ENCODE assay signal across 26 cellular contexts in the genomic region with DNA sequence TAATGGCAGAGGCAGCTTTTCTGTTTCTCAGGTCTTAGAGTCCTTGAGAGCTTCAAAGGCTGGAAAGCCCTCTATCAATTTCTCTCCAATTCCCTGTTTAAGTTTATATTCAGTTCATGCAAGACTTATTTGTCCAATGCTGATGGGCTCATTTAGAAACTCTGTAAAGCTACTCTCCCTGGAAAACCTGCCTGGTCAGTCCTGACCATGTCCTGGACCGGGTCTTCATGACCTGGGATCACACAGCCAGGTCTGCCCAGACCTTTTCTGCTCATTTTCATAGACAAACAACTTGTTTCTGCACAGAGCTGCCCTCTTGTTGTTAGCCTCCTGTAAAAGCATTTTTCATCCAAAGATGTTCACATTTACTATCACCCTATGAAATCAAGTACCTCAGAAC.
"Had no signal": no experiment of that assay in that cellular context is flagged by ENCODE, and none has a peak within 500 bp of the region (broad histone marks: within the 10 kb centered on the region; RNA-seq: fewer than 3 reads in every experiment).

No MANE protein-coding gene starts in this region.

- H3K4me1 Mint-ChIP-seq: stimulated activated memory B cell treated with anti-CD40 and anti-IgM and Interleukin-4, amounts not matched to agents 10 μg/mL and 1 μg/mL and 100 μg/mL, for 72 hours; stimulated activated naive B cell treated with anti-CD40 and anti-IgM and Interleukin-4, amounts not matched to agents 10 μg/mL and 1 μg/mL and 100 μg/mL, for 72 hours; stimulated activated naive CD8-positive, alpha-beta T cell treated with anti-CD3 and anti-CD28 coated beads, Interleukin-15, amount 100 ng/mL, for 72 hours had no signal

- H3K4me3 ChIP-seq: stomach, suprapubic skin, testis, thoracic aorta, thyroid gland, tibial artery, tibial nerve, transverse colon, upper lobe of left lung, upper lobe of right lung, uterus, vagina had no signal

- H3K36me3 Mint-ChIP-seq: stimulated activated memory B cell treated with anti-CD40 and anti-IgM and Interleukin-4, amounts not matched to agents 10 μg/mL and 1 μg/mL and 100 μg/mL, for 72 hours; stimulated activated naive B cell treated with anti-CD40 and anti-IgM and Interleukin-4, amounts not matched to agents 10 μg/mL and 1 μg/mL and 100 μg/mL, for 72 hours; type B pancreatic cell had no signal

- H3K9me3 Mint-ChIP-seq: stimulated activated memory B cell treated with anti-CD40 and anti-IgM and Interleukin-4, amounts not matched to agents 10 μg/mL and 1 μg/mL and 100 μg/mL, for 72 hours; stimulated activated naive B cell treated with anti-CD40 and anti-IgM and Interleukin-4, amounts not matched to agents 10 μg/mL and 1 μg/mL and 100 μg/mL, for 72 hours; stimulated activated naive CD8-positive, alpha-beta T cell treated with anti-CD3 and anti-CD28 coated beads, Interleukin-15, amount 100 ng/mL, for 72 hours; stimulated activated naive CD8-positive, alpha-beta T cell treated with anti-CD3 and anti-CD28 coated beads, Interleukin-15, Interleukin-2, amounts not matched to agents 100 ng/mL and 50 ng/mL, for 24 hours; type B pancreatic cell had no signal

- ATAC-seq: stimulated activated memory B cell treated with anti-CD40 and anti-IgM and Interleukin-4, amounts not matched to agents 10 μg/mL and 1 μg/mL and 100 μg/mL, for 72 hours; stimulated activated naive B cell treated with anti-CD40 and anti-IgM and Interleukin-4, amounts not matched to agents 10 μg/mL and 1 μg/mL and 100 μg/mL, for 72 hours; stimulated activated naive CD8-positive, alpha-beta T cell treated with anti-CD3 and anti-CD28 coated beads, Interleukin-15, amount 100 ng/mL, for 72 hours; stimulated activated naive CD8-positive, alpha-beta T cell treated with anti-CD3 and anti-CD28 coated beads, Interleukin-15, Interleukin-2, amounts not matched to agents 100 U/mL and 50 U/mL, for 24 hours; upper lobe of right lung had no signal

- DNase-seq: stimulated activated CD4-positive, alpha-beta T cell treated with anti-CD3 and anti-CD28 coated beads, Interleukin-2, amount 100 ng/mL, for 48 hours; stimulated activated CD4-positive, alpha-beta T cell treated with anti-CD3 and anti-CD28 coated beads, Interleukin-4, amount 100 ng/mL, for 1 hour; stimulated activated CD4-positive, alpha-beta T cell treated with anti-CD3 and anti-CD28 coated beads, Interleukin-4, amount 100 ng/mL, for 24 hours; stimulated activated CD4-positive, alpha-beta T cell treated with anti-CD3 and anti-CD28 coated beads, Interleukin-4, amount 100 ng/mL, for 4 hours; stimulated activated CD8-positive, alpha-beta memory T cell treated with anti-CD3 and anti-CD28 coated beads, Interleukin-4, amount 100 ng/mL, for 48 hours; stimulated activated naive B cell treated with anti-CD40 and anti-IgM and Interleukin-4, amounts not matched to agents 10 μg/mL and 1 μg/mL and 100 μg/mL, for 72 hours; stimulated activated naive CD4-positive, alpha-beta T cell; stimulated activated naive CD4-positive, alpha-beta T cell treated with Interleukin-2 at 50 U/mL for 16 hours; stimulated activated naive CD8-positive, alpha-beta T cell treated with anti-CD3 and anti-CD28 coated beads, Interleukin-15, amount 100 ng/mL, for 72 hours; stimulated activated naive CD8-positive, alpha-beta T cell treated with anti-CD3 and anti-CD28 coated beads, Interleukin-15, Interleukin-2, amounts not matched to agents 100 U/mL and 50 U/mL, for 24 hours; stomach; substantia nigra; testis; thyroid gland; tibial artery; transverse colon; upper lobe of left lung; upper lobe of right lung; uterus had no signal

- H3K27me3 Mint-ChIP-seq: stimulated activated memory B cell treated with anti-CD40 and anti-IgM and Interleukin-4, amounts not matched to agents 10 μg/mL and 1 μg/mL and 100 μg/mL, for 72 hours; stimulated activated naive CD8-positive, alpha-beta T cell treated with anti-CD3 and anti-CD28 coated beads, Interleukin-15, Interleukin-2, amounts not matched to agents 100 ng/mL and 50 ng/mL, for 24 hours had no signal

- H3K4me3 Mint-ChIP-seq: stimulated activated memory B cell treated with anti-CD40 and anti-IgM and Interleukin-4, amounts not matched to agents 10 μg/mL and 1 μg/mL and 100 μg/mL, for 72 hours; stimulated activated naive B cell treated with anti-CD40 and anti-IgM and Interleukin-4, amounts not matched to agents 10 μg/mL and 1 μg/mL and 100 μg/mL, for 72 hours; stimulated activated naive CD8-positive, alpha-beta T cell treated with anti-CD3 and anti-CD28 coated beads, Interleukin-15, amount 100 ng/mL, for 72 hours; stimulated activated naive CD8-positive, alpha-beta T cell treated with anti-CD3 and anti-CD28 coated beads, Interleukin-15, Interleukin-2, amounts not matched to agents 100 ng/mL and 50 ng/mL, for 24 hours; type B pancreatic cell had no signal

- H3K27ac Mint-ChIP-seq: stimulated activated memory B cell treated with anti-CD40 and anti-IgM and Interleukin-4, amounts not matched to agents 10 μg/mL and 1 μg/mL and 100 μg/mL, for 72 hours; stimulated activated naive B cell treated with anti-CD40 and anti-IgM and Interleukin-4, amounts not matched to agents 10 μg/mL and 1 μg/mL and 100 μg/mL, for 72 hours; stimulated activated naive CD8-positive, alpha-beta T cell treated with anti-CD3 and anti-CD28 coated beads, Interleukin-15, amount 100 ng/mL, for 72 hours; stimulated activated naive CD8-positive, alpha-beta T cell treated with anti-CD3 and anti-CD28 coated beads, Interleukin-15, Interleukin-2, amounts not matched to agents 100 ng/mL and 50 ng/mL, for 24 hours; type B pancreatic cell had no signal
